In the genomic region with DNA sequence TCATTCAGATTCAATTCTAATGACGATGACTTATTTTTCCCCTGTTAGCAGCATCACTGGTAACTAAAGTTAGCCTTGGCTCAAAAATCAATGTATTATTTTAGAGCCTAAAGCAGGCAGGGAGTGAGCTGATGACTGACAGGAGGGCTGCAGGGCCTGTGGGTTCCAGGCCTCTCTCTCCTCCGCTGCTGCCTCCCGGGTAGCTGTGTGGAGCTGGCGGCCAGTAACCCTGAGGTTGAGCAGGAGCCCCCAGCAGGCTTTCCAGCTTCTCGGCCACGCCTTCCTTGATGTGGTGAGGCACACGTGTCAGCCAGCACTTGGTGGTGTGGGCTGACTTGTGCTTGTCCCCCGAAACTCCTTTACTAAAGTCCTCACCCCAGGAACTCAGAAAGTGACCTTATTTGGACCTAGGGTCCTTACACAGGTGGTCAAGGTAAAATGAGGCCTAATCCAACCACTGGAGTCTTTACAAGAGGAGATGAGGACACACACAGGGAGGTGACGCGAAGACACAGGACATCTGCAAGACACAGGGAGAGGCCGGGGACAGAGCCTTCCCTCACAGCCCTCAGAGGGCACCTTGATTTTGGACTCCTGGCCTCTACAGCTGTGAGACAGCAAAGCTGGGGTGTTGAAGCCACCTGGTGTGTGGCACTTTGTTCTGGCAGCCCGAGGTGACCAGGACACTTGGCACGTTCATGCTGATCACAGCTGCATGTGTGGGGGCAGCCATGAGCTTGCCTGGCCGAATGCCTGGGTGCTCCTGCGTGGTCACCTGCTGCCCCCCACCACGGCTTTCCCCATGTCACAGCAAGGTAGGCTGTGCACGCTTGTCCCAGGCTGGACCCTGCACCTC, we compare ENCODE assay signal across 18 cellular contexts.
DNase-seq lines count a peak whose midpoint lies in the region; ATAC-seq and TF ChIP-seq lines count a peak whose summit lies in the region.
"Had no signal": no experiment of that assay in that cellular context is flagged by ENCODE, and none has a peak within 500 bp of the region (broad histone marks: within the 10 kb centered on the region; RNA-seq: fewer than 3 reads in every experiment).

No MANE protein-coding gene starts in this region.

- intact Hi-C loops in colonic mucosa (cut with DNase I): no loop called here
- intact Hi-C loops in stomach (cut with DNase I; ENCODE audit: low total_unique reads): no loop called here

- TF ChIP-seq CTCF in NB4 (IDR thresholded peaks at IDR 0.05; ENCODE audit: low read depth, low read length): no peak
- no peak for TF ChIP-seq CTCF in colonic mucosa (IDR thresholded peaks at IDR 0.05)
- TF ChIP-seq CTCF in stomach (IDR thresholded peaks at IDR 0.05): no peak

- WGBS in stomach, 5 donors: 80 to 93% (median 85%) methylated on average over 13 to 17 of the region's 17 CpGs

- DNase-seq in NB4 (ENCODE audit: low read depth) (peak; percentile 36), colonic mucosa (peak; percentile 14), left lobe of liver (ENCODE audit: low spot score) (peak; percentile 34), stomach (peak; percentile 17), NCI-H2107 (lab: John Stamatoyannopoulos, UW) (no peak), NOMO-1 treated with dmso at 0.1 percent for 144 hours (lab: John Stamatoyannopoulos, UW; ENCODE audit: unreplicated experiment) (no peak)
- DNase-seq in stimulated activated CD4-positive, alpha-beta T cell treated with anti-CD3 and anti-CD28 coated beads, Interleukin-12 subunit alpha, Interleukin-12 subunit beta, amount 100 ng/mL, for 4 hours: no peak
- DNase-seq: activated CD4-positive, alpha-beta T cell treated with anti-CD3 and anti-CD28 coated beads, Interleukin-2, amount 10 ng/mL, durations not matched to agents 24 days and 14 days; activated T-cell treated with anti-CD3 and anti-CD28 coated beads, Interleukin-2, amount 50 U/mL, for 72 hours; AML-193; central memory CD4-positive, alpha-beta T cell; DMS 273 treated with DMSO at 0.1 percent for 48 hours; foreskin melanocyte; mammary epithelial cell; NCI-H2029; NCI-H510A; stimulated activated CD4-positive, alpha-beta T cell treated with anti-CD3 and anti-CD28 coated beads, Interleukin-1b, Interleukin-23, amount 100 ng/mL, for 48 hours; T-helper 9 cell had no signal

- TF ChIP-seq POLR2A in NB4 (IDR thresholded peaks at IDR 0.05; ENCODE audit: extremely low read depth, insufficient read length) (no peak), stomach (IDR thresholded peaks at IDR 0.05) (no peak)

- H3K36me3 ChIP-seq in colonic mucosa (no peaks in the 10 kb centered on the region), stomach (no peaks in the 10 kb centered on the region)

- H3K4me3 ChIP-seq in NB4 (ENCODE audit: low read depth, low read length) (no peak overlapping the region), colonic mucosa (no peak overlapping the region), stomach (no peak overlapping the region)

- H3K9me3 ChIP-seq in colonic mucosa (no peaks in the 10 kb centered on the region), stomach (no peaks in the 10 kb centered on the region)

- H3K4me1 ChIP-seq in colonic mucosa: peaks cover 4% of the 10 kb centered on the region
- peaks cover 16 to 23% (median 20%) of the 10 kb centered on the region in 4 donors for H3K4me1 ChIP-seq in stomach

- no peak for ATAC-seq in left lobe of liver
- ATAC-seq: activated T-cell treated with anti-CD3 and anti-CD28 coated beads, Interleukin-2, amount 50 U/mL, for 72 hours had no signal

- no peak overlapping the region for H3K27ac ChIP-seq in colonic mucosa
- no peak overlapping the region for H3K27ac ChIP-seq in stomach

- H3K27me3 ChIP-seq in colonic mucosa: no peaks in the 10 kb centered on the region
- peaks cover 0 to 7% (median 0%) of the 10 kb centered on the region in 3 donors for H3K27me3 ChIP-seq in stomach

- no peak for TF ChIP-seq EP300 in stomach (IDR thresholded peaks at IDR 0.05)

- no peak overlapping the region for H3K9ac ChIP-seq in colonic mucosa (ENCODE audit: low read depth in 2 of 2, low read length in 2 of 2)

Comparison
In these comparisons a context has a peak if more than half of its experiments do, and no peak if none do; other contexts are left out.
1. DNase-seq: peak in NB4 (single experiment), colonic mucosa (single experiment), left lobe of liver (single experiment) and stomach (single experiment); none in NCI-H2107 (single experiment), NOMO-1 treated with dmso at 0.1 percent for 144 hours (single experiment) and stimulated activated CD4-positive, alpha-beta T cell treated with anti-CD3 and anti-CD28 coated beads, Interleukin-12 subunit alpha, Interleukin-12 subunit beta, amount 100 ng/mL, for 4 hours (single experiment).